Comparison of ENCODE assay signal across 8 cellular contexts in the genomic region with DNA sequence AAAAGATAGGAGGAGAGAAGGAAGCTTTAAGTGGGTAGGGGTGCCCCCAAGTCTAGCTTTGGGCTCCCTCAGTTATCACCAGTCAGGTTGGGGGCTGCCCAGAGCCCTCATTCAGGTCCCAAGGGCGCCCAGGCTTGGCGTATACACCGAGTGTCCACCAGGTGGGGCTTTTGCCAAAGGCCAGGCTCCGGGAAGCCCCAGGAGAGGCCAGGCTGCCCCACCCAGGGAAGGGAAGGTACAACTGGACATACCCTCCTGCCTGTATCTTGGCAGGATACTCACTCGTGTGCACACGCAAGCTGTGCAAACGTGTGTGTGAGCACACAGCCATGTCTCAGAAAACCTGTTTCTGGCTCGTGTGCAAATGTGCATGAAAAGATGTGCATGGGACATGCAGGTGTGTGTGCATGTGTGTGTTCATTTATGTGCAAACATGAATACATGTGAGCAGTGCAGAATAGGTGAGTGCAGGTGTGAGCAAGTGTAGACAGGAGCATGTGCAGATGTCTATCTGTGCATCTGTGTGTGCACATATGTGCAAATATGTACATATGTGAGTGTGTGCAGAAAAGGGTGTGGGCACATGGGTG. TPM values are rescaled to one million over a fixed set of nuclear protein-coding genes. Genes with fewer than 3 reads are reported as not detected.
A peak's percentile ranks its signal among the peaks of the same experiment; 100 is the strongest.
DNase-seq lines count a peak whose midpoint lies in the region; ATAC-seq and TF ChIP-seq lines count a peak whose summit lies in the region.

No MANE protein-coding gene starts in this region.

- H3K4me1 ChIP-seq in MM.1S (ENCODE audit: low read length), result no peaks in the 10 kb centered on the region
- H3K4me1 ChIP-seq in mesenchymal stem cell (ENCODE audit: control insufficient read depth, insufficient read depth, low read depth, low read length), result no peaks in the 10 kb centered on the region

- no peak overlapping the region for H3K4me3 ChIP-seq in MM.1S (ENCODE audit: low read length)
- no peak overlapping the region for H3K4me3 ChIP-seq in mesenchymal stem cell (ENCODE audit: insufficient read depth in 1 of 2, low read depth in 1 of 2, low read length in 2 of 2)

- H2BK5ac ChIP-seq in mesenchymal stem cell (ENCODE audit: low read depth, low read length, poor library complexity, severe bottlenecking), result no peak overlapping the region

- H3K9me2 ChIP-seq in MM.1S (replicated peaks; ENCODE audit: insufficient read depth, low read length), result no peaks in the 10 kb centered on the region

- H3K27me3 ChIP-seq in MM.1S (replicated peaks; ENCODE audit: insufficient read depth, low read length), result 0 out of 2 replicates have a peak, but pooled peaks cover 3% of the 10 kb centered on the region
- H3K27me3 ChIP-seq in mesenchymal stem cell (ENCODE audit: control insufficient read depth in 1 of 2, insufficient read depth in 1 of 2, low read length in 2 of 2), result peaks cover 52 to 75% of the 10 kb centered on the region in 2 experiments

- no peaks in the 10 kb centered on the region for H3F3A ChIP-seq in MM.1S (ENCODE audit: insufficient read depth, low read length)

- H4K8ac ChIP-seq in mesenchymal stem cell (ENCODE audit: low read length), result no peak overlapping the region

- H2AK5ac ChIP-seq in mesenchymal stem cell (ENCODE audit: low read length, severe bottlenecking), result no peak overlapping the region

- WGBS in mesenchymal stem cell, result 9% methylated on average over 8 of the region's 8 CpGs

- H4K20me1 ChIP-seq in MM.1S (ENCODE audit: insufficient read depth, low read length), result no peaks in the 10 kb centered on the region

- H3K9me3 ChIP-seq in MM.1S (replicated peaks; ENCODE audit: insufficient read depth, low read length), result no peaks in the 10 kb centered on the region
- no peaks in the 10 kb centered on the region for H3K9me3 ChIP-seq in mesenchymal stem cell (ENCODE audit: control insufficient read depth, low read length)

- H2BK120ac ChIP-seq in mesenchymal stem cell (ENCODE audit: low read depth, low read length), result no peak overlapping the region

- H3K9ac ChIP-seq in MM.1S (ENCODE audit: low read length) (no peak overlapping the region), mesenchymal stem cell (ENCODE audit: low read length) (no peak overlapping the region)

- no peak for ATAC-seq in HG03139 (IDR thresholded peaks at IDR 0.05; ENCODE audit: unreplicated experiment)

- peak; percentile 63 for TF ChIP-seq CTCF in MM.1S (IDR thresholded peaks at IDR 0.05; ENCODE audit: low read length)

- DNase-seq in DMS 273 (lab: John Stamatoyannopoulos, UW; ENCODE audit: unreplicated experiment), result peak; percentile 74
- DNase-seq in DMS 273 treated with DMSO at 0.1 percent for 48 hours (lab: John Stamatoyannopoulos, UW), result no peak
- peak; percentile 25 for DNase-seq in MM.1S
- peak; percentile 8 to 13 (median 10) for DNase-seq in activated CD4-positive, CD25-positive, alpha-beta regulatory T cell (lab: John Stamatoyannopoulos, UW)
- DNase-seq in cerebellar cortex (ENCODE audit: low spot score), result peak; percentile 24
- peak; percentile 18 for DNase-seq in mesenchymal stem cell
- DNase-seq in stimulated activated naive CD4-positive, alpha-beta T cell treated with Interleukin-2 at 50 U/mL for 16 hours (lab: John Stamatoyannopoulos, UW), result peak; percentile 10

- no peak overlapping the region for H3K14ac ChIP-seq in mesenchymal stem cell (ENCODE audit: low read length in 2 of 2)

- no peak overlapping the region for H3K4me2 ChIP-seq in MM.1S (ENCODE audit: low read depth, low read length)
- H3K4me2 ChIP-seq in mesenchymal stem cell (ENCODE audit: low read length, poor library complexity, severe bottlenecking), result no peak overlapping the region

- H2BK12ac ChIP-seq in mesenchymal stem cell (ENCODE audit: low read length in 2 of 2), result no peak overlapping the region

- H3K23ac ChIP-seq in mesenchymal stem cell (ENCODE audit: low read length in 2 of 2), result no peak overlapping the region

- no peak overlapping the region for H3K18ac ChIP-seq in mesenchymal stem cell (ENCODE audit: low read depth in 1 of 2, low read length in 2 of 2)

- H3K36me3 ChIP-seq in MM.1S (replicated peaks; ENCODE audit: insufficient read depth, low read length) (no peaks in the 10 kb centered on the region), mesenchymal stem cell (ENCODE audit: control insufficient read depth in 1 of 2, insufficient read depth in 2 of 2, low read depth in 1 of 2, low read length in 2 of 2) (no peaks in the 10 kb centered on the region)

- H3K27ac ChIP-seq in MM.1S (ENCODE audit: low read length) (no peak overlapping the region), mesenchymal stem cell (ENCODE audit: low read length, poor library complexity, severe bottlenecking) (no peak overlapping the region)

- H3K79me2 ChIP-seq in MM.1S (ENCODE audit: low read length), result no peaks in the 10 kb centered on the region

- H4K91ac ChIP-seq in mesenchymal stem cell (ENCODE audit: low read length), result no peak overlapping the region

- no peak overlapping the region for H3K4ac ChIP-seq in mesenchymal stem cell (ENCODE audit: low read depth in 1 of 2, low read length in 2 of 2)

- H2BK15ac ChIP-seq in mesenchymal stem cell (ENCODE audit: low read depth, poor library complexity, severe bottlenecking), result no peak overlapping the region

- H2AFZ ChIP-seq in MM.1S (ENCODE audit: low read length) (no peak overlapping the region), mesenchymal stem cell (ENCODE audit: low read depth, low read length) (no peak overlapping the region)

- H3K79me1 ChIP-seq in mesenchymal stem cell (replicated peaks; ENCODE audit: low read length, poor library complexity, severe bottlenecking), result no peaks in the 10 kb centered on the region

RNA-seq across cellular contexts. Expression of a gene that starts 9.7 kb away (rescaled TPM):
- not detected for polyA plus RNA-seq in mesenchymal stem cell (2013, experiment 1 of 2)
- not detected for polyA plus RNA-seq in mesenchymal stem cell (2013, experiment 2 of 2)
